ENCODE assay signal across 18 cellular contexts in the genomic region with DNA sequence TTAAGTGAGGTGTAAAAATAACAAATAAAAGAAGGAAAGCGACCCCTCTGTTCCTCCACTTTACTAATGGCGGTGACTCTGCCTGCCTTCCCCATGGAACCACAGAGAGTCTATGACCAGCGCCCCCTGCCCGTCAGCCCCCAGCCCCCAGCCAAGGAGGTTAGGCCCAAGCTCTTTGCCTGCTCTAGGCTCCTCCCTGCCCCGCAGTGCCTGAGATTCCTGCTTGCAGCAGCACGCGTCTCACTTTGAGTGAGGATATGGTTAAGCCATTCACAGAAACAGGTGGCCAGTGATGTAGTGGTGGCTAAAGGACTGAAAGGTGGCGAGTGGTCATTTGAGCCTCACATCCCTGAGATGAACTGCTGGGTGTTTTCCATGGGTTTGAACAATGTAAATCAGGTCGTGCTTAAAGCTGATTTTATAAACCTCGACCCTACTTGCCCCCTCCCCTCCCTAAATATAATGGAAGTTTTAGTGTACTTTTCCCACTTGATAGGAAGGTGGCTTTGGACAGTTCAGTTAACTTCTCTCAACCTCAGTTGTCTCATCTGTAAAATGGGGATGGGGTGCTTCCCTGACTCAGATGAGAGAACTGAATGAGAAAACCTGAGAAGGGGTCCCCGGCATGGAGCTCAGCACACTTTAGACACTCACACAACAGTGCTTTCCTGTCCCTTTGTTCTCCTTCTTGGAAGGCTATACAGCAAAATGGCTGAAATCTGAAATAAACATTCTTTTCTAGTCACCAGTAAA. TPM values are rescaled to one million over a fixed set of nuclear protein-coding genes. Genes with fewer than 3 reads are reported as not detected.
A peak's percentile ranks its signal among the peaks of the same experiment; 100 is the strongest.
DNase-seq lines count a peak whose midpoint lies in the region; ATAC-seq, FAIRE-seq and TF ChIP-seq lines count a peak whose summit lies in the region.
"Had no signal": no experiment of that assay in that cellular context is flagged by ENCODE, and none has a peak within 500 bp of the region (broad histone marks: within the 10 kb centered on the region; RNA-seq: fewer than 3 reads in every experiment).

No MANE protein-coding gene starts in this region.

- H3K9me3 Mint-ChIP-seq in activated naive CD4-positive, alpha-beta T cell treated with anti-CD3 and anti-CD28 coated beads, Interleukin-2, amount 50 U/mL, for 24 hours: no peaks in the 10 kb centered on the region
- H3K9me3 Mint-ChIP-seq: CD8-positive, alpha-beta T cell had no signal

- H2BK12ac ChIP-seq in H1 (ENCODE audit: low read depth, low read length): no peak overlapping the region

- H3K4me3 ChIP-seq in IMR-90 (ENCODE audit: insufficient read depth, low read depth, low read length) (no peak overlapping the region), H1 (ENCODE audit: extremely low read depth in 1 of 4, insufficient read depth in 2 of 4, low read depth in 3 of 4, low read length in 4 of 4) (no peak overlapping the region), mesendoderm (ENCODE audit: low read length) (no peak overlapping the region)
- H3K4me3 ChIP-seq: BLaER1 treated with 17β-estradiol and CSF1 and Interleukin-3, amounts not matched to agents 10 nM and 100 nM; GM12878 had no signal

- H2BK20ac ChIP-seq in IMR-90 (ENCODE audit: low read depth, low read length): peak overlapping the region; percentile 67; the same call in 1 of the 2 replicates
- no peak overlapping the region for H2BK20ac ChIP-seq in H1 (ENCODE audit: low read length)

- H3K9me3 ChIP-seq in IMR-90 (ENCODE audit: control insufficient read depth, insufficient read depth, low read length) (no peaks in the 10 kb centered on the region), H1 (ENCODE audit: insufficient read depth in 2 of 2, low read depth in 1 of 2, low read length in 1 of 2) (no peaks in the 10 kb centered on the region)
- H3K9me3 ChIP-seq: BLaER1 treated with 17β-estradiol and CSF1 and Interleukin-3, amounts not matched to agents 10 nM and 100 nM had no signal

- no peak for TF ChIP-seq POLR2A in IMR-90 (IDR thresholded peaks at IDR 0.05; ENCODE audit: low read depth, low read length)
- no peak for TF ChIP-seq POLR2A in H1 (IDR thresholded peaks at IDR 0.05; ENCODE audit: control extremely low read depth in 1 of 2, low read depth in 2 of 2, low read length in 2 of 2)

- no peaks in the 10 kb centered on the region for H3K27me3 ChIP-seq in IMR-90 (ENCODE audit: control insufficient read depth, insufficient read depth, low read length)
- no peaks in the 10 kb centered on the region for H3K27me3 ChIP-seq in H1 (replicated peaks in 1 of 4; ENCODE audit: control insufficient read depth in 3 of 4, extremely low read depth in 1 of 4, insufficient read depth in 3 of 4, low read length in 3 of 4)
- H3K27me3 ChIP-seq in mesendoderm (ENCODE audit: insufficient read depth, low read length, poor library complexity): no peaks in the 10 kb centered on the region
- H3K27me3 ChIP-seq: BLaER1 treated with 17β-estradiol and CSF1 and Interleukin-3, amounts not matched to agents 10 nM and 100 nM had no signal

- H3K4me1 ChIP-seq in IMR-90 (ENCODE audit: control insufficient read depth, insufficient read depth, low read length) (peaks cover 5% of the 10 kb centered on the region), H1 (replicated peaks in 1 of 4; ENCODE audit: control insufficient read depth in 3 of 4, insufficient read depth in 4 of 4, low read length in 3 of 4) (peaks cover 0 to 2% (median under 1%) of the 10 kb centered on the region in 4 experiments; a peak in 3 of 7 replicates), mesendoderm (ENCODE audit: control insufficient read depth, low read depth, low read length) (peaks cover 2% of the 10 kb centered on the region)

- in situ Hi-C loops in IMR-90 (cut with MboI; ENCODE audit: low sequenced_read_pairs): no loop called here

- POLR2A ChIA-PET in IMR-90 (lab: Charles Lee; ENCODE audit: unreplicated experiment): no interaction called here
- POLR2A ChIA-PET in H1 (lab: Charles Lee; ENCODE audit: partially characterized antibody): no interaction called here

- H3K79me2 ChIP-seq in H1 (ENCODE audit: control insufficient read depth in 1 of 2, insufficient read depth in 2 of 2, low read length in 2 of 2): no peaks in the 10 kb centered on the region
- H3K79me2 ChIP-seq in mesendoderm (ENCODE audit: control insufficient read depth, insufficient read depth, low read length): no peaks in the 10 kb centered on the region

- H2AK9ac ChIP-seq in IMR-90 (replicated peaks; ENCODE audit: low read depth, low read length, poor library complexity): no peak overlapping the region

- H3K9ac ChIP-seq in IMR-90 (ENCODE audit: low read depth, low read length) (no peak overlapping the region), H1 (replicated peaks in 1 of 4; ENCODE audit: extremely low read depth in 1 of 4, low read depth in 3 of 4, low read length in 3 of 4) (no peak overlapping the region), mesendoderm (ENCODE audit: low read length) (no peak overlapping the region)
- H3K9ac ChIP-seq: BLaER1 treated with 17β-estradiol and CSF1 and Interleukin-3, amounts not matched to agents 10 nM and 100 nM had no signal

- H3K14ac ChIP-seq in IMR-90 (replicated peaks; ENCODE audit: low read depth, low read length) (no peak overlapping the region), H1 (ENCODE audit: insufficient read length) (no peak overlapping the region)

- H4K5ac ChIP-seq in IMR-90 (ENCODE audit: low read depth, low read length) (no peak overlapping the region), H1 (ENCODE audit: insufficient read length, low read depth, low read length) (no peak overlapping the region), mesendoderm (ENCODE audit: low read length) (no peak overlapping the region)

- H3K18ac ChIP-seq in IMR-90 (ENCODE audit: low read depth, low read length) (no peak overlapping the region), H1 (ENCODE audit: extremely low read depth, low read length) (no peak overlapping the region), mesendoderm (ENCODE audit: low read length) (no peak overlapping the region)

- ATAC-seq in IMR-90 (ENCODE audit: low read depth): no peak
- ATAC-seq: Panc1 had no signal

- no peak for DNase-seq in activated naive CD4-positive, alpha-beta T cell (lab: John Stamatoyannopoulos, UW)
- DNase-seq in IMR-90 (no peak), H1 (ENCODE audit: low read depth in 1 of 2, low spot score in 2 of 2) (peak in 1 of 2 experiments; percentile 58), mesendoderm (peak; percentile 51), occipital lobe (lab: John Stamatoyannopoulos, UW) (no peak)
- no peak for DNase-seq in stimulated activated CD4-positive, alpha-beta T cell treated with anti-CD3 and anti-CD28 coated beads, Interleukin-1b, Interleukin-23, amount 100 ng/mL, for 48 hours
- DNase-seq: Calu3; CD8-positive, alpha-beta T cell; GOT3; KG1; NCI-H1105 treated with DMSO at 0.1 percent for 48 hours; NCI-H1694 treated with DMSO at 0.1 percent for 48 hours had no signal

- H4K91ac ChIP-seq in IMR-90 (ENCODE audit: insufficient read depth, low read depth, low read length): no peak overlapping the region; the same call in 1 of the 2 replicates
- H4K91ac ChIP-seq in H1 (replicated peaks; ENCODE audit: insufficient read length, low read length): no peak overlapping the region

- CTCF ChIA-PET in IMR-90 (lab: Yijun Ruan, JAX): interaction anchor here (1.0 to 1.6 kb wide), 2 partner anchors 21 to 213 kb away, joined by 4 to 6 read pairs; no protein-coding TSS in a partner anchor
- CTCF ChIA-PET in H1 (lab: Charles Lee; ENCODE audit: partially characterized antibody): interaction anchor here (0.7 to 2.3 kb wide), 9 partner anchors 17 to 503 kb away, joined by 3 to 10 read pairs (median 3); no protein-coding TSS in a partner anchor

- no peak overlapping the region for H3K27ac ChIP-seq in IMR-90 (ENCODE audit: insufficient read depth, low read length)
- no peak overlapping the region for H3K27ac ChIP-seq in H1 (ENCODE audit: low read depth, low read length)
- H3K27ac ChIP-seq in mesendoderm (ENCODE audit: low read depth, low read length): no peak overlapping the region
- H3K27ac ChIP-seq: BLaER1 treated with 17β-estradiol and CSF1 and Interleukin-3, amounts not matched to agents 10 nM and 100 nM had no signal

- H3K4me2 ChIP-seq in IMR-90 (ENCODE audit: low read depth, low read length) (no peak overlapping the region), H1 (ENCODE audit: insufficient read depth in 1 of 2, low read depth in 2 of 2, low read length in 2 of 2) (no peak overlapping the region), mesendoderm (ENCODE audit: low read length) (no peak overlapping the region)
- H3K4me2 ChIP-seq: BLaER1 treated with 17β-estradiol and CSF1 and Interleukin-3, amounts not matched to agents 10 nM and 100 nM had no signal

- H3K27me3 Mint-ChIP-seq in activated naive CD4-positive, alpha-beta T cell treated with anti-CD3 and anti-CD28 coated beads, Interleukin-2, amount 50 U/mL, for 24 hours: no peaks in the 10 kb centered on the region

- TF ChIP-seq CTCF in IMR-90 (conservative IDR thresholded peaks at IDR 0.05; ENCODE audit: low read depth, low read length) (no peak), H1 (IDR thresholded peaks at IDR 0.05; ENCODE audit: control extremely low read depth in 1 of 3, insufficient read depth in 1 of 3, low read depth in 1 of 3, low read length in 3 of 3) (peak in 2 of 3 experiments; percentile 4 to 21; a peak in 2 of 4 replicates)

- no TSS peak for BruUV-seq in IMR-90 (replicated peaks; lab: Mats Ljungman, UMichigan)

- H2AFZ ChIP-seq in IMR-90 (replicated peaks; ENCODE audit: low read length, poor library complexity) (no peak overlapping the region), H1 (ENCODE audit: low read length) (0 out of 2 replicates have a peak overlapping the region, but pooled peaks have one; percentile 24)

- H3K36me3 Mint-ChIP-seq in activated naive CD4-positive, alpha-beta T cell treated with anti-CD3 and anti-CD28 coated beads, Interleukin-2, amount 50 U/mL, for 24 hours: no peaks in the 10 kb centered on the region
- H3K36me3 Mint-ChIP-seq: CD8-positive, alpha-beta T cell had no signal

- H2BK120ac ChIP-seq in IMR-90 (ENCODE audit: low read depth, low read length): peak overlapping the region; percentile 9; the same call in 1 of the 2 replicates
- no peak overlapping the region for H2BK120ac ChIP-seq in H1 (replicated peaks; ENCODE audit: low read depth, low read length)
- H2BK120ac ChIP-seq in mesendoderm (ENCODE audit: low read depth, low read length): no peak overlapping the region

- TF ChIP-seq RAD21 in IMR-90 (IDR thresholded peaks at IDR 0.05; ENCODE audit: low read length) (no peak), H1 (IDR thresholded peaks at IDR 0.05 in 1 of 2, conservative IDR thresholded peaks at IDR 0.05 in 1 of 2; ENCODE audit: low read depth in 2 of 2, low read length in 2 of 2) (peak in 1 of 2 experiments; percentile 11; a peak in 1 of 4 replicates)

- peak overlapping the region; percentile 80; the same call in 1 of the 3 replicates for H2BK15ac ChIP-seq in IMR-90 (ENCODE audit: low read depth, low read length)
- H2BK15ac ChIP-seq in H1 (ENCODE audit: low read length): no peak overlapping the region
- H2BK15ac ChIP-seq in mesendoderm (replicated peaks; ENCODE audit: low read depth): no peak overlapping the region

- TF ChIP-seq EP300 in H1 (IDR thresholded peaks at IDR 0.05; ENCODE audit: borderline replicate concordance in 1 of 2, low read depth in 2 of 2, low read length in 2 of 2): no peak

- dilution Hi-C loops in IMR-90 (cut with HindIII; ENCODE audit: low sequenced_read_pairs, unreplicated experiment): no loop called here

- peak overlapping the region; percentile 90 for H2AK5ac ChIP-seq in IMR-90 (ENCODE audit: low read depth, low read length)
- H2AK5ac ChIP-seq in H1 (ENCODE audit: low read depth, low read length): no peak overlapping the region
- no peak overlapping the region for H2AK5ac ChIP-seq in mesendoderm (ENCODE audit: low read length)

- WGBS in IMR-90 (ENCODE audit: extremely low coverage in 2 of 2, insufficient read length in 1 of 2), 2 experiments: no CpG with 5 or more reads among the region's 11 CpGs
- WGBS in H1 (ENCODE audit: extremely low coverage in 1 of 2, insufficient coverage in 1 of 2, insufficient read length in 1 of 2, insufficient replicate concordance in 2 of 2, low coverage in 1 of 2, low lambda C conversion rate in 2 of 2, missing lambda C conversion rate in 1 of 2), 2 experiments: 92% methylated on average over 11 of the region's 11 CpGs; no CpG with 5 or more reads in 1 of the 2 experiments
- no CpG with 5 or more reads among the region's 11 CpGs for WGBS in mesendoderm (ENCODE audit: extremely low coverage, insufficient coverage, low lambda C conversion rate)

- H3K4me3 Mint-ChIP-seq in activated naive CD4-positive, alpha-beta T cell treated with anti-CD3 and anti-CD28 coated beads, Interleukin-2, amount 50 U/mL, for 24 hours: no peak overlapping the region
- H3K4me3 Mint-ChIP-seq: CD8-positive, alpha-beta T cell had no signal

- H3K79me1 ChIP-seq in IMR-90 (ENCODE audit: low read depth in 1 of 2, low read length in 2 of 2): no peaks in the 10 kb centered on the region
- no peaks in the 10 kb centered on the region for H3K79me1 ChIP-seq in H1 (ENCODE audit: low read depth, low read length)
- H3K79me1 ChIP-seq in mesendoderm (ENCODE audit: low read length): no peaks in the 10 kb centered on the region

- H3K36me3 ChIP-seq in IMR-90 (ENCODE audit: control insufficient read depth, insufficient read depth, low read length) (no peaks in the 10 kb centered on the region), H1 (ENCODE audit: control insufficient read depth in 2 of 4, insufficient read depth in 4 of 4, low read length in 3 of 4) (no peaks in the 10 kb centered on the region), mesendoderm (ENCODE audit: control insufficient read depth, insufficient read depth, low read length) (no peaks in the 10 kb centered on the region)
- H3K36me3 ChIP-seq: BLaER1 treated with 17β-estradiol and CSF1 and Interleukin-3, amounts not matched to agents 10 nM and 100 nM had no signal

- no peaks in the 10 kb centered on the region for H3K23me2 ChIP-seq in H1 (ENCODE audit: low read depth, low read length)

- H3K4me1 Mint-ChIP-seq in activated naive CD4-positive, alpha-beta T cell treated with anti-CD3 and anti-CD28 coated beads, Interleukin-2, amount 50 U/mL, for 24 hours: peaks cover 32% of the 10 kb centered on the region

- intact Hi-C loops in IMR-90 (cut with micrococcal nuclease): no loop called here

- no peak overlapping the region for H3K56ac ChIP-seq in IMR-90 (ENCODE audit: extremely low read depth, insufficient read depth, low read length)
- H3K56ac ChIP-seq in H1 (replicated peaks; ENCODE audit: insufficient read length, low read depth, low read length): no peak overlapping the region
- no peak overlapping the region for H3K56ac ChIP-seq in mesendoderm (ENCODE audit: low read length)

- H3K4ac ChIP-seq in IMR-90 (ENCODE audit: low read depth, low read length): peak overlapping the region; percentile 11; the same call in 1 of the 2 replicates
- no peak overlapping the region for H3K4ac ChIP-seq in H1 (replicated peaks; ENCODE audit: insufficient read length, low read depth, low read length)
- H3K4ac ChIP-seq in mesendoderm (ENCODE audit: low read depth, low read length): no peak overlapping the region

- H2BK5ac ChIP-seq in IMR-90 (ENCODE audit: low read depth, low read length, poor library complexity, severe bottlenecking) (no peak overlapping the region), H1 (ENCODE audit: low read depth, low read length) (no peak overlapping the region), mesendoderm (ENCODE audit: low read length) (no peak overlapping the region)

- H3K23ac ChIP-seq in IMR-90 (ENCODE audit: low read depth, low read length): no peak overlapping the region
- no peak overlapping the region for H3K23ac ChIP-seq in H1 (ENCODE audit: insufficient read length)
- H3K23ac ChIP-seq in mesendoderm (ENCODE audit: low read length): no peak overlapping the region

- H3K9me1 ChIP-seq in IMR-90 (ENCODE audit: insufficient read depth, low read length): peaks cover 18% of the 10 kb centered on the region

- H4K8ac ChIP-seq in IMR-90 (ENCODE audit: low read depth in 2 of 2, low read length in 2 of 2) (no peak overlapping the region), H1 (ENCODE audit: extremely low read depth, insufficient read depth, low read length) (no peak overlapping the region), mesendoderm (ENCODE audit: low read depth, low read length) (no peak overlapping the region)

- peak overlapping the region; percentile 52 for H3K27ac Mint-ChIP-seq in activated naive CD4-positive, alpha-beta T cell treated with anti-CD3 and anti-CD28 coated beads, Interleukin-2, amount 50 U/mL, for 24 hours
- H3K27ac Mint-ChIP-seq: CD8-positive, alpha-beta T cell had no signal

- no peak for FAIRE-seq in H1 (lab: Jason Lieb, UNC)
- FAIRE-seq: GM12878, GM19239 had no signal

- H4K20me1 ChIP-seq in IMR-90 (ENCODE audit: insufficient read depth, low read length): no peaks in the 10 kb centered on the region
- no peaks in the 10 kb centered on the region for H4K20me1 ChIP-seq in H1 (replicated peaks in 1 of 2; ENCODE audit: control insufficient read depth in 1 of 2, insufficient read depth in 2 of 2, low read length in 2 of 2)
- H4K20me1 ChIP-seq: BLaER1 treated with 17β-estradiol and CSF1 and Interleukin-3, amounts not matched to agents 10 nM and 100 nM had no signal

RNA-seq across cellular contexts. Expression of a gene that starts 46.5 kb away (rescaled TPM):
- total RNA-seq in IMR-90 (2012; rRNA removed) (0.28 and 0.36 TPM in 2 replicates), occipital lobe (0.47 TPM)
- polyA plus RNA-seq in IMR-90 (2012; rRNA removed) (0.09 and 0.26 TPM in 2 replicates), H1 (2011; rRNA removed) (not detected in 2 replicates)
- 0.03 and 0.08 TPM in 2 replicates for polyA plus RNA-seq in IMR-90 (2012; cell fraction: cytosol; rRNA removed)
- polyA plus RNA-seq in IMR-90 (2012; cell fraction: nucleus; rRNA removed; ENCODE audit: low replicate concordance): 0.18 and 0.71 TPM in 2 replicates
- total RNA-seq in H1 (2021; fragmentation: NEBNext Ultra II Directional; extraction: Animal tissue kit (Norgen Biotek cat#: 25700)): not detected in 2 replicates
- polyA plus RNA-seq in H1 (2011; cell fraction: cytosol; rRNA removed): not detected
- not detected for polyA plus RNA-seq in H1 (2011; cell fraction: nucleus; rRNA removed)
- polyA plus RNA-seq in H1 (2012, experiment 1 of 2): not detected in 4 replicates
- polyA plus RNA-seq in H1 (2012, experiment 2 of 2): not detected
- not detected for polyA plus RNA-seq in H1 (2013, experiment 1 of 2)
- not detected for polyA plus RNA-seq in H1 (2013, experiment 2 of 2)
- not detected in 2 replicates for polyA minus RNA-seq in H1 (2011; rRNA and poly(A)+ RNA removed)
- not detected for polyA minus RNA-seq in H1 (2011; cell fraction: cytosol; rRNA and poly(A)+ RNA removed)
- polyA minus RNA-seq in H1 (2011; cell fraction: nucleus; rRNA and poly(A)+ RNA removed): not detected
- not detected for polyA plus RNA-seq in mesendoderm (2013, experiment 1 of 2)
- polyA plus RNA-seq in mesendoderm (2013, experiment 2 of 2): not detected
- total RNA-seq: CD8-positive, alpha-beta T cell; GM12878; NCI-H460 had no signal
- polyA plus RNA-seq: GM12878 had no signal
